Comparison of ENCODE assay signal across 2 cellular contexts in the genomic region with DNA sequence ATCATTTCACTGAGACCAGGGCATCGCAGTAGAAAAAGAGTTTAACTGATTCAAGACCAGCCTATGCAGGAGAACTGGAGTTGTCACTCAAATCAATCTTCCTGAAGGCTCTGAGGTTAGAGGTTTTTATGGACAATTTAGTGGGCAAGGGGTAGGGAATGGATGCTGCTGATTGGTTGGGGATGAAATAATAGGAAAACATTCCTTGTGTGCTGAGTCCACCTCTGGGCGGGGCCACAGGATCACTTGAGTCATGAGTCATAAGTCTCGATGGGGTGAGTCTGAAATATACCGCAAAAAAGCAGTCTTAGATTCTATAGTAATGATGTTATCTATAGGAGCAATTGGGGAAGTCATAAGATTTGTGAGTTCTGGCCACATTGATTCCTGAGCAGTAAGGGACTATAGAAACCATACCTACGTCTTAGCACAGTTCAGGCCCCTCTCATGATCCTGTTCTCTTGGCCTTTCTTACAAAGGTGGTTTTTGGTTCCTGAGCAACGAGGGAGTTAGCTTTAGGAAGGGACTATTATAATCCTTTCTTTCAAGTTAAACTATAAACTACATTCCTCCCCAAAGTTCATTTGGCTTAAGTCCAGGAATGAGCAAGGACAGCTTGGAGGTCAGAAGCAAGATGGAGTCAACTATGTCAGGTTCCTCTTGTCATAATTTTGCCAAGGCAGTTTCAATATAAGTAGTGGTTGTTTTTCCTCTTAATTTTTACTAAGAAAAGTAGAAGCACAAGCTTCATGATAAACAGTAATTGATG.
TF ChIP-seq lines count a peak whose summit lies in the region.

No MANE protein-coding gene starts in this region.

TF ChIP-seq in K562, 482 proteins besides CTCF, POLR2A, EP300 and RAD21 (continues in another document):
- TF ChIP-seq MEF2D (tag; conservative IDR thresholded peaks at IDR 0.05; ENCODE audit: low read depth) (peak; percentile 90), GTF2E2 (tag; IDR thresholded peaks at IDR 0.05) (peak; percentile 83; the same call in 1 of the 2 replicates), PHF20 (IDR thresholded peaks at IDR 0.05; ENCODE audit: partially characterized antibody) (no peak), ZNF780A (CRISPR knock-in tag; IDR thresholded peaks at IDR 0.05) (no peak), CREB1 (IDR thresholded peaks at IDR 0.05) (no peak), CREB1 (CRISPR knock-in tag; IDR thresholded peaks at IDR 0.05) (no peak), SNRNP70 (optimal IDR thresholded peaks at IDR 0.05; ENCODE audit: low read depth, low read length) (no peak), SPI1 (IDR thresholded peaks at IDR 0.05; ENCODE audit: borderline replicate concordance, low read depth, low read length) (peak; percentile 79), ILF3 (IDR thresholded peaks at IDR 0.05; ENCODE audit: borderline replicate concordance) (no peak)
- TF ChIP-seq, protein P1, sequence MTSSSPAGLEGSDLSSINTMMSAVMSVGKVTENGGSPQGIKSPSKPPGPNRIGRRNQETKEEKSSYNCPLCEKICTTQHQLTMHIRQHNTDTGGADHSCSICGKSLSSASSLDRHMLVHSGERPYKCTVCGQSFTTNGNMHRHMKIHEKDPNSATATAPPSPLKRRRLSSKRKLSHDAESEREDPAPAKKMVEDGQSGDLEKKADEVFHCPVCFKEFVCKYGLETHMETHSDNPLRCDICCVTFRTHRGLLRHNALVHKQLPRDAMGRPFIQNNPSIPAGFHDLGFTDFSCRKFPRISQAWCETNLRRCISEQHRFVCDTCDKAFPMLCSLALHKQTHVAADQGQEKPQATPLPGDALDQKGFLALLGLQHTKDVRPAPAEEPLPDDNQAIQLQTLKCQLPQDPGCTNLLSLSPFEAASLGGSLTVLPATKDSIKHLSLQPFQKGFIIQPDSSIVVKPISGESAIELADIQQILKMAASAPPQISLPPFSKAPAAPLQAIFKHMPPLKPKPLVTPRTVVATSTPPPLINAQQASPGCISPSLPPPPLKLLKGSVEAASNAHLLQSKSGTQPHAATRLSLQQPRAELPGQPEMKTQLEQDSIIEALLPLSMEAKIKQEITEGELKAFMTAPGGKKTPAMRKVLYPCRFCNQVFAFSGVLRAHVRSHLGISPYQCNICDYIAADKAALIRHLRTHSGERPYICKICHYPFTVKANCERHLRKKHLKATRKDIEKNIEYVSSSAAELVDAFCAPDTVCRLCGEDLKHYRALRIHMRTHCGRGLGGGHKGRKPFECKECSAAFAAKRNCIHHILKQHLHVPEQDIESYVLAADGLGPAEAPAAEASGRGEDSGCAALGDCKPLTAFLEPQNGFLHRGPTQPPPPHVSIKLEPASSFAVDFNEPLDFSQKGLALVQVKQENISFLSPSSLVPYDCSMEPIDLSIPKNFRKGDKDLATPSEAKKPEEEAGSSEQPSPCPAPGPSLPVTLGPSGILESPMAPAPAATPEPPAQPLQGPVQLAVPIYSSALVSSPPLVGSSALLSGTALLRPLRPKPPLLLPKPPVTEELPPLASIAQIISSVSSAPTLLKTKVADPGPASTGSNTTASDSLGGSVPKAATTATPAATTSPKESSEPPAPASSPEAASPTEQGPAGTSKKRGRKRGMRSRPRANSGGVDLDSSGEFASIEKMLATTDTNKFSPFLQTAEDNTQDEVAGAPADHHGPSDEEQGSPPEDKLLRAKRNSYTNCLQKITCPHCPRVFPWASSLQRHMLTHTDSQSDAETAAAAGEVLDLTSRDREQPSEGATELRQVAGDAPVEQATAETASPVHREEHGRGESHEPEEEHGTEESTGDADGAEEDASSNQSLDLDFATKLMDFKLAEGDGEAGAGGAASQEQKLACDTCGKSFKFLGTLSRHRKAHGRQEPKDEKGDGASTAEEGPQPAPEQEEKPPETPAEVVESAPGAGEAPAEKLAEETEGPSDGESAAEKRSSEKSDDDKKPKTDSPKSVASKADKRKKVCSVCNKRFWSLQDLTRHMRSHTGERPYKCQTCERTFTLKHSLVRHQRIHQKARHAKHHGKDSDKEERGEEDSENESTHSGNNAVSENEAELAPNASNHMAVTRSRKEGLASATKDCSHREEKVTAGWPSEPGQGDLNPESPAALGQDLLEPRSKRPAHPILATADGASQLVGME (CRISPR knock-in tag; IDR thresholded peaks at IDR 0.05), result no peak
- TF ChIP-seq, protein P2, sequence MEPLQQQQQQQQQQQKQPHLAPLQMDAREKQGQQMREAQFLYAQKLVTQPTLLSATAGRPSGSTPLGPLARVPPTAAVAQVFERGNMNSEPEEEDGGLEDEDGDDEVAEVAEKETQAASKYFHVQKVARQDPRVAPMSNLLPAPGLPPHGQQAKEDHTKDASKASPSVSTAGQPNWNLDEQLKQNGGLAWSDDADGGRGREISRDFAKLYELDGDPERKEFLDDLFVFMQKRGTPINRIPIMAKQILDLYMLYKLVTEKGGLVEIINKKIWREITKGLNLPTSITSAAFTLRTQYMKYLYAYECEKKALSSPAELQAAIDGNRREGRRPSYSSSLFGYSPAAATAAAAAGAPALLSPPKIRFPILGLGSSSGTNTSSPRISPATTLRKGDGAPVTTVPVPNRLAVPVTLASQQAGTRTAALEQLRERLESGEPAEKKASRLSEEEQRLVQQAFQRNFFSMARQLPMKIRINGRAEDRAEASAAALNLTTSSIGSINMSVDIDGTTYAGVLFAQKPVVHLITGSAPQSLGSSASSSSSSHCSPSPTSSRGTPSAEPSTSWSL (CRISPR knock-in tag; IDR thresholded peaks at IDR 0.05; ENCODE audit: borderline replicate concordance), result no peak
- TF ChIP-seq, protein P3, sequence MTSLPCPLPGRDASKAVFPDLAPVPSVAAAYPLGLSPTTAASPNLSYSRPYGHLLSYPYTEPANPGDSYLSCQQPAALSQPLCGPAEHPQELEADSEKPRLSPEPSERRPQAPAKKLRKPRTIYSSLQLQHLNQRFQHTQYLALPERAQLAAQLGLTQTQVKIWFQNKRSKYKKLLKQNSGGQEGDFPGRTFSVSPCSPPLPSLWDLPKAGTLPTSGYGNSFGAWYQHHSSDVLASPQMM (CRISPR knock-in tag; IDR thresholded peaks at IDR 0.05), result no peak
- TF ChIP-seq, protein P4, sequence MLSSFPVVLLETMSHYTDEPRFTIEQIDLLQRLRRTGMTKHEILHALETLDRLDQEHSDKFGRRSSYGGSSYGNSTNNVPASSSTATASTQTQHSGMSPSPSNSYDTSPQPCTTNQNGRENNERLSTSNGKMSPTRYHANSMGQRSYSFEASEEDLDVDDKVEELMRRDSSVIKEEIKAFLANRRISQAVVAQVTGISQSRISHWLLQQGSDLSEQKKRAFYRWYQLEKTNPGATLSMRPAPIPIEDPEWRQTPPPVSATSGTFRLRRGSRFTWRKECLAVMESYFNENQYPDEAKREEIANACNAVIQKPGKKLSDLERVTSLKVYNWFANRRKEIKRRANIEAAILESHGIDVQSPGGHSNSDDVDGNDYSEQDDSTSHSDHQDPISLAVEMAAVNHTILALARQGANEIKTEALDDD (IDR thresholded peaks at IDR 0.05), result no peak
- TF ChIP-seq, protein P5, sequence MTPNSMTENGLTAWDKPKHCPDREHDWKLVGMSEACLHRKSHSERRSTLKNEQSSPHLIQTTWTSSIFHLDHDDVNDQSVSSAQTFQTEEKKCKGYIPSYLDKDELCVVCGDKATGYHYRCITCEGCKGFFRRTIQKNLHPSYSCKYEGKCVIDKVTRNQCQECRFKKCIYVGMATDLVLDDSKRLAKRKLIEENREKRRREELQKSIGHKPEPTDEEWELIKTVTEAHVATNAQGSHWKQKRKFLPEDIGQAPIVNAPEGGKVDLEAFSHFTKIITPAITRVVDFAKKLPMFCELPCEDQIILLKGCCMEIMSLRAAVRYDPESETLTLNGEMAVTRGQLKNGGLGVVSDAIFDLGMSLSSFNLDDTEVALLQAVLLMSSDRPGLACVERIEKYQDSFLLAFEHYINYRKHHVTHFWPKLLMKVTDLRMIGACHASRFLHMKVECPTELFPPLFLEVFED (CRISPR knock-in tag; conservative IDR thresholded peaks at IDR 0.05), result no peak

TF ChIP-seq in HepG2, 621 proteins besides CTCF, POLR2A, EP300 and RAD21:
- TF ChIP-seq ZNF44 (CRISPR knock-in tag; IDR thresholded peaks at IDR 0.05), result no peak
- no peak for TF ChIP-seq ZNF577 (CRISPR knock-in tag; IDR thresholded peaks at IDR 0.05; ENCODE audit: borderline replicate concordance, low read depth)
- TF ChIP-seq, protein P6, sequence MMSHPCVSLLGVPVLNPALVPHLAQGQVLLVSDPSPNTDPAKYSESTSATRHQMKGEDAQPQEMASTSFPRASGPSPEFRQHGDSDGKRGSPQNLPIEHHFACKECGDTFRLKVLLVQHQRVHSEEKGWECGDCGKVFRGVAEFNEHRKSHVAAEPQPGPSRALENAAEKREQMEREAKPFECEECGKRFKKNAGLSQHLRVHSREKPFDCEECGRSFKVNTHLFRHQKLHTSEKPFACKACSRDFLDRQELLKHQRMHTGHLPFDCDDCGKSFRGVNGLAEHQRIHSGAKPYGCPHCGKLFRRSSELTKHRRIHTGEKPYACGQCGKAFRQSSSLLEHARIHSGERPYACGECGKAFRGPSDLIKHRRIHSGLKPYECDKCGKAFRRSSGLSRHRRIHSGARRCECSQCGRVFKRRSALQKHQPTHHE (CRISPR knock-in tag; IDR thresholded peaks at IDR 0.05; ENCODE audit: borderline replicate concordance), result no peak
- TF ChIP-seq SRSF4 (IDR thresholded peaks at IDR 0.05; ENCODE audit: low read depth, low read length, poor library complexity, severe bottlenecking), result no peak
- no peak for TF ChIP-seq ZNF550 (CRISPR knock-in tag; IDR thresholded peaks at IDR 0.05; ENCODE audit: borderline replicate concordance)
- TF ChIP-seq, protein P7, sequence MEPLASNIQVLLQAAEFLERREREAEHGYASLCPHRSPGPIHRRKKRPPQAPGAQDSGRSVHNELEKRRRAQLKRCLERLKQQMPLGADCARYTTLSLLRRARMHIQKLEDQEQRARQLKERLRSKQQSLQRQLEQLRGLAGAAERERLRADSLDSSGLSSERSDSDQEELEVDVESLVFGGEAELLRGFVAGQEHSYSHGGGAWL (CRISPR knock-in tag; IDR thresholded peaks at IDR 0.05), result no peak
- TF ChIP-seq ELF4 (CRISPR knock-in tag; IDR thresholded peaks at IDR 0.05; ENCODE audit: borderline replicate concordance), result no peak
- no peak for TF ChIP-seq PHF8 (CRISPR knock-in tag; IDR thresholded peaks at IDR 0.05)
- no peak for TF ChIP-seq MIER2 (CRISPR knock-in tag; IDR thresholded peaks at IDR 0.05)
- TF ChIP-seq, protein P8, sequence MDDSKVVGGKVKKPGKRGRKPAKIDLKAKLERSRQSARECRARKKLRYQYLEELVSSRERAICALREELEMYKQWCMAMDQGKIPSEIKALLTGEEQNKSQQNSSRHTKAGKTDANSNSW (CRISPR knock-in tag; IDR thresholded peaks at IDR 0.05; ENCODE audit: borderline replicate concordance), result no peak
- no peak for TF ChIP-seq KDM3A (CRISPR knock-in tag; IDR thresholded peaks at IDR 0.05; ENCODE audit: low read depth)
- TF ChIP-seq, protein P9, sequence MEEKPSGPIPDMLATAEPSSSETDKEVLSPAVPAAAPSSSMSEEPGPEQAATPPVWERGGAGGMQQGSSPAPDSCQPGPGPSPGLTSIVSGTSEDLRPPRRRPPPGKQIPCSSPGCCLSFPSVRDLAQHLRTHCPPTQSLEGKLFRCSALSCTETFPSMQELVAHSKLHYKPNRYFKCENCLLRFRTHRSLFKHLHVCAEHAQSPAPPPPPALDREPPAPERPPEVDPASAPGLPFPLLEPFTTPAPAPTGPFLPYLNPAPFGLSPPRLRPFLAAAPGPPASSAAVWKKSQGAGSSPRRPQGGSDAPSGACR (CRISPR knock-in tag; IDR thresholded peaks at IDR 0.05), result no peak
- TF ChIP-seq SP5 (CRISPR knock-in tag; IDR thresholded peaks at IDR 0.05; ENCODE audit: borderline replicate concordance, low read depth), result no peak
- no peak for TF ChIP-seq ZFX (CRISPR knock-in tag; IDR thresholded peaks at IDR 0.05; ENCODE audit: low read depth)
- no peak for TF ChIP-seq NONO (IDR thresholded peaks at IDR 0.05)
- no peak for TF ChIP-seq NONO (CRISPR knock-in tag; conservative IDR thresholded peaks at IDR 0.05)
- no peak for TF ChIP-seq PCBP2 (optimal IDR thresholded peaks at IDR 0.05; ENCODE audit: low read depth, low read length, poor library complexity, severe bottlenecking)
- TF ChIP-seq ZNF317 (CRISPR knock-in tag; IDR thresholded peaks at IDR 0.05), result no peak
- TF ChIP-seq ZBTB3 (CRISPR knock-in tag; IDR thresholded peaks at IDR 0.05; ENCODE audit: borderline replicate concordance, low read depth), result no peak
